8 cellular contexts compared by ENCODE assay signal in the genomic region with DNA sequence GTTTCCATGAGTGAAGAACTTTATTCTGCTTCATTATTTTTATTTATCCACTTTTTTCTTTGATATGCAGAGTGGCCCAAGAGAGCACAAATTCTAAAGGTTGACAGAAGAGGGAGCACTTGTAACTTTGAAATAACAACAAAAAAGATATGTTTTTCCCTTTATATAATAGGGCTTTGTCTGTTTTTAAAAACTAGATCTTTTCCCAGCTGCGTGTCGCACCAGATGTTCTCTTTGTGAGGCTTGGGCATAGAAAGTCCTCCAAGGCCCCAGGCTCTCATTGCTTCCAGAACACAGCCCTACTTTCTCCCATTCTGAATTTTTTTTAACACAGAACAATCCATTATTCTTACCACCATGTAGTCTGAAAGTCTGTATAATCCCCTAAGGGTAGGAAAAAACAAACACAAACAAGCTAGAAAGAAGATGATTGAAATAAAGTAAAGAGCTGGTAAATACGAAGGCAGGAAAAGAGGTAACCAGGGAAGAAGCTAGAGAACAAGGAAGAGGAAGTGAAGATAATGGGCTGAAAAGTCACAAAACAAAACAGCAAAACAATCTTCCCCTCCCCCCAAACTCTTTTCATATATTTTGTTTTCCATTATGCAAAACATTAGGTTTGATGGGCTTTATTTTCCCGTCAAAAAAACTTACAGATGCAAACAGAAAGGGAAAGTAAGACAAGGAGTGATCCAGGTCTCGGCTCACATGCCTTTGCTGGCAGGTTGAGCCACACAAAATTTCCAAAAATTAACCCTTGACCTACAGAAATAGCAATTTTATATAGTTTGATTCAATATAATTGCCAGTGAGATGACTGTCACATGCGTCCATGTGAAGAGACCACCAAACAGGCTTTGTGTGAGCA.
DNase-seq lines count a peak whose midpoint lies in the region; ATAC-seq and TF ChIP-seq lines count a peak whose summit lies in the region.

No MANE protein-coding gene starts in this region.

- H3K27ac ChIP-seq in ovary, result peak overlapping the region; percentile 56 to 74

- no peaks in the 10 kb centered on the region for H3K27me3 ChIP-seq in ovary

- TF ChIP-seq CTCF in ovary (IDR thresholded peaks at IDR 0.05), result peak in 2 of 3 donors; percentile 40

- H3K4me3 ChIP-seq in ovary, result peak overlapping the region; percentile 0

- H3K9me3 Mint-ChIP-seq in activated T-cell treated with anti-CD3 and anti-CD28 coated beads, Interleukin-2, amount 50 U/mL, for 72 hours, result no peaks in the 10 kb centered on the region
- no peaks in the 10 kb centered on the region for H3K9me3 Mint-ChIP-seq in effector memory CD8-positive, alpha-beta T cell

- intact Hi-C loops in ovary (cut with DNase I), result loop anchor here in 2 of 4 donors (5.0 to 10.0 kb wide), 2 partner anchors 110 to 172 kb away; no protein-coding TSS in a partner anchor

- no peak for TF ChIP-seq EP300 in ovary (IDR thresholded peaks at IDR 0.05)

- 25 to 28% (median 25%) methylated on average over 6 of the region's 6 CpGs for WGBS in ovary, 3 donors

- H3K4me3 Mint-ChIP-seq in activated T-cell treated with anti-CD3 and anti-CD28 coated beads, Interleukin-2, amount 50 U/mL, for 72 hours, result peak overlapping the region; percentile 8 to 51
- H3K4me3 Mint-ChIP-seq in effector memory CD8-positive, alpha-beta T cell, result no peak overlapping the region

- no peaks in the 10 kb centered on the region for H3K27me3 Mint-ChIP-seq in activated T-cell treated with anti-CD3 and anti-CD28 coated beads, Interleukin-2, amount 50 U/mL, for 72 hours (ENCODE audit: low read depth)
- peaks cover 43 to 54% of the 10 kb centered on the region in 2 donors for H3K27me3 Mint-ChIP-seq in effector memory CD8-positive, alpha-beta T cell

- H3K4me1 ChIP-seq in ovary (ENCODE audit: insufficient read depth), result peaks cover 31% of the 10 kb centered on the region

- no peaks in the 10 kb centered on the region for H3K4me1 Mint-ChIP-seq in activated T-cell treated with anti-CD3 and anti-CD28 coated beads, Interleukin-2, amount 50 U/mL, for 72 hours (ENCODE audit: low read depth)
- peaks cover 0 to 2% of the 10 kb centered on the region in 2 donors for H3K4me1 Mint-ChIP-seq in effector memory CD8-positive, alpha-beta T cell (ENCODE audit: low read depth in 2 of 2)

- H3K36me3 Mint-ChIP-seq in activated T-cell treated with anti-CD3 and anti-CD28 coated beads, Interleukin-2, amount 50 U/mL, for 72 hours (ENCODE audit: insufficient read depth in 2 of 2), result no peaks in the 10 kb centered on the region
- no peaks in the 10 kb centered on the region for H3K36me3 Mint-ChIP-seq in effector memory CD8-positive, alpha-beta T cell (ENCODE audit: insufficient read depth)

- no peaks in the 10 kb centered on the region for H3K36me3 ChIP-seq in ovary

- no peaks in the 10 kb centered on the region for H3K9me3 ChIP-seq in ovary

- TF ChIP-seq POLR2A in ovary (IDR thresholded peaks at IDR 0.05), result no peak

- peak overlapping the region; percentile 1 for H3K27ac Mint-ChIP-seq in activated T-cell treated with anti-CD3 and anti-CD28 coated beads, Interleukin-2, amount 50 U/mL, for 72 hours
- no peak overlapping the region for H3K27ac Mint-ChIP-seq in effector memory CD8-positive, alpha-beta T cell

- no peak for DNase-seq in activated T-cell treated with anti-CD3 and anti-CD28 coated beads, Interleukin-2, amount 50 U/mL, for 72 hours
- DNase-seq in activated T-cell treated with anti-CD3 and anti-CD28 coated beads, Interleukin-2, amount 50 U/mL, for 48 hours, result no peak
- DNase-seq in fibroblast of peridontal ligament (ENCODE audit: extremely low read depth) (peak; percentile 89), ovary (peak in 3 of 5 donors; percentile 53 to 55 (median 54)), NCI-H2029 (lab: John Stamatoyannopoulos, UW) (no peak), KG1 (lab: John Stamatoyannopoulos, UW) (no peak)
- DNase-seq in effector memory CD8-positive, alpha-beta T cell, result no peak

- no peak for ATAC-seq in activated T-cell treated with anti-CD3 and anti-CD28 coated beads, Interleukin-2, amount 50 U/mL, for 72 hours (replicated peaks in 1 of 2)
- peak; percentile 92 for ATAC-seq in SK-N-SH treated with all-trans-retinoic acid at 6 μM for 48 hours
- ATAC-seq in effector memory CD8-positive, alpha-beta T cell (replicated peaks), result no peak

TF ChIP-seq in SK-N-SH treated with all-trans-retinoic acid at 6 μM for 48 hours, 23 proteins besides CTCF, POLR2A, EP300 and RAD21:
- TF ChIP-seq, protein P1, sequence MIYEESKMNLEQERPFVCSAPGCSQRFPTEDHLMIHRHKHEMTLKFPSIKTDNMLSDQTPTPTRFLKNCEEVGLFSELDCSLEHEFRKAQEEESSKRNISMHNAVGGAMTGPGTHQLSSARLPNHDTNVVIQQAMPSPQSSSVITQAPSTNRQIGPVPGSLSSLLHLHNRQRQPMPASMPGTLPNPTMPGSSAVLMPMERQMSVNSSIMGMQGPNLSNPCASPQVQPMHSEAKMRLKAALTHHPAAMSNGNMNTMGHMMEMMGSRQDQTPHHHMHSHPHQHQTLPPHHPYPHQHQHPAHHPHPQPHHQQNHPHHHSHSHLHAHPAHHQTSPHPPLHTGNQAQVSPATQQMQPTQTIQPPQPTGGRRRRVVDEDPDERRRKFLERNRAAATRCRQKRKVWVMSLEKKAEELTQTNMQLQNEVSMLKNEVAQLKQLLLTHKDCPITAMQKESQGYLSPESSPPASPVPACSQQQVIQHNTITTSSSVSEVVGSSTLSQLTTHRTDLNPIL (CRISPR knock-in tag; IDR thresholded peaks at IDR 0.05; ENCODE audit: low read depth), result no peak
- TF ChIP-seq PPARA (CRISPR knock-in tag; IDR thresholded peaks at IDR 0.05; ENCODE audit: borderline replicate concordance), result no peak
- no peak for TF ChIP-seq ZFP3 (CRISPR knock-in tag; IDR thresholded peaks at IDR 0.05)
- TF ChIP-seq CSRNP3 (CRISPR knock-in tag; IDR thresholded peaks at IDR 0.05), result no peak
- no peak for TF ChIP-seq ARNTL (CRISPR knock-in tag; IDR thresholded peaks at IDR 0.05; ENCODE audit: borderline replicate concordance, low read depth)
- no peak for TF ChIP-seq TCF4 (CRISPR knock-in tag; IDR thresholded peaks at IDR 0.05; ENCODE audit: borderline replicate concordance)
- no peak for TF ChIP-seq TSHZ2 (CRISPR knock-in tag; IDR thresholded peaks at IDR 0.05)
- TF ChIP-seq RARB (CRISPR knock-in tag; IDR thresholded peaks at IDR 0.05), result no peak
- TF ChIP-seq ZC3H10 (CRISPR knock-in tag; IDR thresholded peaks at IDR 0.05), result no peak
- no peak for TF ChIP-seq ZFP30 (CRISPR knock-in tag; IDR thresholded peaks at IDR 0.05)
- no peak for TF ChIP-seq TOX (CRISPR knock-in tag; IDR thresholded peaks at IDR 0.05; ENCODE audit: borderline replicate concordance)
- TF ChIP-seq, protein P2, sequence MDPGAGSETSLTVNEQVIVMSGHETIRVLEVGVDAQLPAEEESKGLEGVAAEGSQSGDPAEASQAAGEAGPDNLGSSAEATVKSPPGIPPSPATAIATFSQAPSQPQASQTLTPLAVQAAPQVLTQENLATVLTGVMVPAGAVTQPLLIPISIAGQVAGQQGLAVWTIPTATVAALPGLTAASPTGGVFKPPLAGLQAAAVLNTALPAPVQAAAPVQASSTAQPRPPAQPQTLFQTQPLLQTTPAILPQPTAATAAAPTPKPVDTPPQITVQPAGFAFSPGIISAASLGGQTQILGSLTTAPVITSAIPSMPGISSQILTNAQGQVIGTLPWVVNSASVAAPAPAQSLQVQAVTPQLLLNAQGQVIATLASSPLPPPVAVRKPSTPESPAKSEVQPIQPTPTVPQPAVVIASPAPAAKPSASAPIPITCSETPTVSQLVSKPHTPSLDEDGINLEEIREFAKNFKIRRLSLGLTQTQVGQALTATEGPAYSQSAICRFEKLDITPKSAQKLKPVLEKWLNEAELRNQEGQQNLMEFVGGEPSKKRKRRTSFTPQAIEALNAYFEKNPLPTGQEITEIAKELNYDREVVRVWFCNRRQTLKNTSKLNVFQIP (CRISPR knock-in tag; IDR thresholded peaks at IDR 0.05; ENCODE audit: borderline replicate concordance, low read depth), result no peak

Comparison
In these comparisons a context has a peak if more than half of its experiments do, and no peak if none do; other contexts are left out.
1. DNase-seq: peak in fibroblast of peridontal ligament (single experiment) and ovary (3 of 5); none in activated T-cell treated with anti-CD3 and anti-CD28 coated beads, Interleukin-2, amount 50 U/mL, for 72 hours (0 of 2), activated T-cell treated with anti-CD3 and anti-CD28 coated beads, Interleukin-2, amount 50 U/mL, for 48 hours (0 of 2), NCI-H2029 (single experiment), KG1 (single experiment) and effector memory CD8-positive, alpha-beta T cell (0 of 3).
2. H3K4me3 Mint-ChIP-seq: peak in activated T-cell treated with anti-CD3 and anti-CD28 coated beads, Interleukin-2, amount 50 U/mL, for 72 hours (2 of 2); none in effector memory CD8-positive, alpha-beta T cell (0 of 2).